In genomic region chr17:74083321-74083720, GRCh38 we compare ENCODE assay signal across 18 cellular contexts.
DNase-seq lines count a peak whose midpoint lies in the region; ATAC-seq and TF ChIP-seq lines count a peak whose summit lies in the region.
"Had no signal": no experiment of that assay in that cellular context is flagged by ENCODE, and none has a peak within 500 bp of the region (broad histone marks: within the 10 kb centered on the region; RNA-seq: fewer than 3 reads in every experiment).

No MANE protein-coding gene starts in this region.

- H3K9me3 ChIP-seq in HEK293 (ENCODE audit: control insufficient read depth, insufficient read depth, low read depth, low read length) = no peaks in the 10 kb centered on the region
- H3K9me3 ChIP-seq: BE2C, BLaER1 had no signal

- no peak for ATAC-seq in WTC11

- no peaks in the 10 kb centered on the region for H3K36me3 ChIP-seq in HEK293 (ENCODE audit: control insufficient read depth in 2 of 2, insufficient read depth in 1 of 2, low read length in 2 of 2)
- H3K36me3 ChIP-seq: BE2C, BLaER1 had no signal

- DNase-seq in islet precursor cell (peak; percentile 39), NCI-H526 treated with DMSO at 0.1 percent for 48 hours (lab: John Stamatoyannopoulos, UW) (no peak), dermis blood vessel endothelial cell (no peak), NCI-H345 treated with DMSO at 0.1 percent for 48 hours (lab: John Stamatoyannopoulos, UW; ENCODE audit: unreplicated experiment) (no peak), WTC11 (ENCODE audit: low spot score) (no peak)
- DNase-seq: 8988T; ACHN; BE2C; C1 segment of cervical spinal cord; CD4-positive, alpha-beta memory T cell; CD4-positive, CD25-positive, alpha-beta regulatory T cell; CD8-positive, alpha-beta memory T cell; DMS79 treated with DMSO at 0.1 percent for 48 hours; GF-D8 had no signal

- H3K4me3 Mint-ChIP-seq in brain (no peak overlapping the region), WTC11 (no peak overlapping the region)
- H3K4me3 Mint-ChIP-seq: CD14-positive monocyte; CD4-positive, alpha-beta memory T cell; CD4-positive, CD25-positive, alpha-beta regulatory T cell; CD8-positive, alpha-beta memory T cell had no signal

- no peaks in the 10 kb centered on the region for H3K4me1 ChIP-seq in HEK293 (ENCODE audit: control insufficient read depth, insufficient read depth, low read length)
- H3K4me1 ChIP-seq: BE2C, BLaER1 had no signal

- no peak overlapping the region for H3K27ac ChIP-seq in HEK293 (ENCODE audit: extremely low read depth, low read depth, low read length)
- H3K27ac ChIP-seq: BLaER1 had no signal

- no peak overlapping the region for H3K4me3 ChIP-seq in HEK293 (ENCODE audit: low read depth, low read length)
- H3K4me3 ChIP-seq: BLaER1 had no signal

- no peak for TF ChIP-seq CTCF in HEK293 (tag by site-specific recombination; IDR thresholded peaks at IDR 0.05)
- TF ChIP-seq CTCF in brain (conservative IDR thresholded peaks at IDR 0.05) = no peak
- no peak for TF ChIP-seq CTCF in WTC11 (IDR thresholded peaks at IDR 0.05)

- H3K9me3 Mint-ChIP-seq in brain (peaks cover 0 to 9% (median 4%) of the 10 kb centered on the region in 5 experiments), WTC11 (peaks cover 13% of the 10 kb centered on the region)

- POLR2A ChIA-PET in HEK293 (lab: Yijun Ruan, JAX) (no interaction called here), WTC11 (lab: Charles Lee) (interaction anchor here (0.6 kb wide), 1 partner anchor 58 kb away, joined by 4 read pairs; no protein-coding TSS in a partner anchor)

- H3K27me3 Mint-ChIP-seq in brain (peaks cover 6% of the 10 kb centered on the region), WTC11 (ENCODE audit: low read depth) (no peaks in the 10 kb centered on the region; the same call in 1 of the 2 replicates)

- peak overlapping the region in 4 of 5 experiments; percentile 67 to 91 (median 83) for H3K27ac Mint-ChIP-seq in brain
- no peak overlapping the region for H3K27ac Mint-ChIP-seq in WTC11
- H3K27ac Mint-ChIP-seq: CD14-positive monocyte; CD4-positive, alpha-beta memory T cell; CD4-positive, CD25-positive, alpha-beta regulatory T cell; CD8-positive, alpha-beta memory T cell had no signal

- H3K36me3 Mint-ChIP-seq in brain = no peaks in the 10 kb centered on the region
- H3K36me3 Mint-ChIP-seq in WTC11 = peaks cover 4% of the 10 kb centered on the region; the same call in 1 of the 2 replicates
- H3K36me3 Mint-ChIP-seq: CD14-positive monocyte; CD4-positive, CD25-positive, alpha-beta regulatory T cell had no signal

- H3K4me1 Mint-ChIP-seq in brain = peaks cover 47% of the 10 kb centered on the region
- H3K4me1 Mint-ChIP-seq in WTC11 = no peaks in the 10 kb centered on the region
- H3K4me1 Mint-ChIP-seq: CD14-positive monocyte; CD4-positive, alpha-beta memory T cell; CD4-positive, CD25-positive, alpha-beta regulatory T cell; CD8-positive, alpha-beta memory T cell had no signal

- CTCF ChIA-PET in HEK293 (lab: Yijun Ruan, JAX) (interaction anchor here (0.9 to 4.8 kb wide), 3 partner anchors 14 to 94 kb away, joined by 3 to 25 read pairs (median 9); no protein-coding TSS in a partner anchor), WTC11 (lab: Charles Lee) (interaction anchor here (1.3 to 8.8 kb wide), 4 partner anchors 10 to 116 kb away, joined by 3 to 100 read pairs (median 6); no protein-coding TSS in a partner anchor)

TF ChIP-seq in HEK293, 187 proteins besides CTCF, POLR2A, EP300 and RAD21:
- TF ChIP-seq ZNF645 (tag by site-specific recombination; IDR thresholded peaks at IDR 0.05) = no peak
- peak; percentile 95 for TF ChIP-seq SCRT2 (tag by site-specific recombination; IDR thresholded peaks at IDR 0.05)
- peak; percentile 91 for TF ChIP-seq SCRT1 (tag by site-specific recombination; IDR thresholded peaks at IDR 0.05; ENCODE audit: borderline replicate concordance)

TF ChIP-seq in WTC11, 78 proteins besides CTCF, POLR2A, EP300 and RAD21 (continues in another document):
- TF ChIP-seq ZBTB21 (CRISPR knock-in tag; IDR thresholded peaks at IDR 0.05; ENCODE audit: borderline replicate concordance) (no peak), SMAD4 (CRISPR knock-in tag; IDR thresholded peaks at IDR 0.05) (no peak), ZNF416 (CRISPR knock-in tag; IDR thresholded peaks at IDR 0.05) (no peak), TEAD4 (CRISPR knock-in tag; IDR thresholded peaks at IDR 0.05) (no peak), SP1 (CRISPR knock-in tag; conservative IDR thresholded peaks at IDR 0.05) (no peak), PRDM15 (CRISPR knock-in tag; IDR thresholded peaks at IDR 0.05) (no peak), ATF3 (CRISPR knock-in tag; conservative IDR thresholded peaks at IDR 0.05) (no peak), ELF4 (CRISPR knock-in tag; IDR thresholded peaks at IDR 0.05; ENCODE audit: low read depth) (no peak), RELA (CRISPR knock-in tag; IDR thresholded peaks at IDR 0.05; ENCODE audit: borderline replicate concordance) (no peak)
- TF ChIP-seq, protein P1, sequence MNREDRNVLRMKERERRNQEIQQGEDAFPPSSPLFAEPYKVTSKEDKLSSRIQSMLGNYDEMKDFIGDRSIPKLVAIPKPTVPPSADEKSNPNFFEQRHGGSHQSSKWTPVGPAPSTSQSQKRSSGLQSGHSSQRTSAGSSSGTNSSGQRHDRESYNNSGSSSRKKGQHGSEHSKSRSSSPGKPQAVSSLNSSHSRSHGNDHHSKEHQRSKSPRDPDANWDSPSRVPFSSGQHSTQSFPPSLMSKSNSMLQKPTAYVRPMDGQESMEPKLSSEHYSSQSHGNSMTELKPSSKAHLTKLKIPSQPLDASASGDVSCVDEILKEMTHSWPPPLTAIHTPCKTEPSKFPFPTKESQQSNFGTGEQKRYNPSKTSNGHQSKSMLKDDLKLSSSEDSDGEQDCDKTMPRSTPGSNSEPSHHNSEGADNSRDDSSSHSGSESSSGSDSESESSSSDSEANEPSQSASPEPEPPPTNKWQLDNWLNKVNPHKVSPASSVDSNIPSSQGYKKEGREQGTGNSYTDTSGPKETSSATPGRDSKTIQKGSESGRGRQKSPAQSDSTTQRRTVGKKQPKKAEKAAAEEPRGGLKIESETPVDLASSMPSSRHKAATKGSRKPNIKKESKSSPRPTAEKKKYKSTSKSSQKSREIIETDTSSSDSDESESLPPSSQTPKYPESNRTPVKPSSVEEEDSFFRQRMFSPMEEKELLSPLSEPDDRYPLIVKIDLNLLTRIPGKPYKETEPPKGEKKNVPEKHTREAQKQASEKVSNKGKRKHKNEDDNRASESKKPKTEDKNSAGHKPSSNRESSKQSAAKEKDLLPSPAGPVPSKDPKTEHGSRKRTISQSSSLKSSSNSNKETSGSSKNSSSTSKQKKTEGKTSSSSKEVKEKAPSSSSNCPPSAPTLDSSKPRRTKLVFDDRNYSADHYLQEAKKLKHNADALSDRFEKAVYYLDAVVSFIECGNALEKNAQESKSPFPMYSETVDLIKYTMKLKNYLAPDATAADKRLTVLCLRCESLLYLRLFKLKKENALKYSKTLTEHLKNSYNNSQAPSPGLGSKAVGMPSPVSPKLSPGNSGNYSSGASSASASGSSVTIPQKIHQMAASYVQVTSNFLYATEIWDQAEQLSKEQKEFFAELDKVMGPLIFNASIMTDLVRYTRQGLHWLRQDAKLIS (CRISPR knock-in tag; IDR thresholded peaks at IDR 0.05; ENCODE audit: borderline replicate concordance) = no peak
- TF ChIP-seq, protein P2, sequence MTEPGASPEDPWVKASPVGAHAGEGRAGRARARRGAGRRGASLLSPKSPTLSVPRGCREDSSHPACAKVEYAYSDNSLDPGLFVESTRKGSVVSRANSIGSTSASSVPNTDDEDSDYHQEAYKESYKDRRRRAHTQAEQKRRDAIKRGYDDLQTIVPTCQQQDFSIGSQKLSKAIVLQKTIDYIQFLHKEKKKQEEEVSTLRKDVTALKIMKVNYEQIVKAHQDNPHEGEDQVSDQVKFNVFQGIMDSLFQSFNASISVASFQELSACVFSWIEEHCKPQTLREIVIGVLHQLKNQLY (CRISPR knock-in tag; IDR thresholded peaks at IDR 0.05) = no peak
- TF ChIP-seq, protein P3, sequence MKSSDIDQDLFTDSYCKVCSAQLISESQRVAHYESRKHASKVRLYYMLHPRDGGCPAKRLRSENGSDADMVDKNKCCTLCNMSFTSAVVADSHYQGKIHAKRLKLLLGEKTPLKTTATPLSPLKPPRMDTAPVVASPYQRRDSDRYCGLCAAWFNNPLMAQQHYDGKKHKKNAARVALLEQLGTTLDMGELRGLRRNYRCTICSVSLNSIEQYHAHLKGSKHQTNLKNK (CRISPR knock-in tag; IDR thresholded peaks at IDR 0.05) = no peak
